1 cellular context compared by ENCODE assay signal in the genomic region with DNA sequence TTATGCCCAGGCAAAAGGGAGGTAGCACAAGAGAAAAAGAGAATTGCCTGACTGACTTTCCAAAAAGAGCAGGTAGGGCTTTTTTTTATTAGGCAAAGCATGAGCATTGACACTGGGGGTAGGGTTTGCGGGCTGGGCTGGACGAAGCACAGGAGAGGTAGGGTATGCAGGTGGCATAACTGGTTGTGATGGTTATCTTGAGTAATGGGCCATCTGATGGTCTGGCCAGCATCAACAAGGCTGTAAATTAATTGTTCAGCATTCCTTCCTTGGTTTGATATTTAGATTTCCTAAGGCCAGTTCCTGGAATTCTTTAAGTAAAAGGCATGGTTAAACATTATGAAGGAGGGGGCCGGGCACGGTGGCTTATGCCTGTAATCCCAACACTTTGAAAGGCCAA.
TF ChIP-seq lines count a peak whose summit lies in the region.

No MANE protein-coding gene starts in this region.

TF ChIP-seq in endothelial cell of umbilical vein, 7 proteins besides CTCF, POLR2A, EP300 and RAD21:
- TF ChIP-seq GATA2 (IDR thresholded peaks at IDR 0.05; ENCODE audit: insufficient read depth, insufficient read length, low read depth, low read length) = no peak
- no peak for TF ChIP-seq POLR2AphosphoS5 (IDR thresholded peaks at IDR 0.05; ENCODE audit: insufficient read depth, low read depth, low read length)
- no peak for TF ChIP-seq EZH2 (IDR thresholded peaks at IDR 0.05; ENCODE audit: borderline replicate concordance, low read depth, low read length, severe bottlenecking)
- no peak for TF ChIP-seq MYC (IDR thresholded peaks at IDR 0.05; ENCODE audit: low read depth, low read length)
- TF ChIP-seq, protein P1, sequence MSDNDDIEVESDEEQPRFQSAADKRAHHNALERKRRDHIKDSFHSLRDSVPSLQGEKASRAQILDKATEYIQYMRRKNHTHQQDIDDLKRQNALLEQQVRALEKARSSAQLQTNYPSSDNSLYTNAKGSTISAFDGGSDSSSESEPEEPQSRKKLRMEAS (IDR thresholded peaks at IDR 0.05; ENCODE audit: insufficient read depth, insufficient read length) = no peak
- TF ChIP-seq JUN (IDR thresholded peaks at IDR 0.05; ENCODE audit: borderline replicate concordance, insufficient read depth, insufficient read length, low read depth) = no peak
- TF ChIP-seq FOS (IDR thresholded peaks at IDR 0.05; ENCODE audit: borderline replicate concordance, insufficient read depth, low read length) = no peak
